In genomic region chr14:91286530-91286937, GRCh38 we compare ENCODE assay signal across 8 cellular contexts. TPM values are rescaled to one million over a fixed set of nuclear protein-coding genes. Genes with fewer than 3 reads are reported as not detected.
DNase-seq lines count a peak whose midpoint lies in the region; ATAC-seq and TF ChIP-seq lines count a peak whose summit lies in the region.

No MANE protein-coding gene starts in this region.

- no peak overlapping the region for H3K4me3 ChIP-seq in lung

- no peaks in the 10 kb centered on the region for H3K9me3 Mint-ChIP-seq in CD4-positive, alpha-beta T cell
- no peaks in the 10 kb centered on the region for H3K9me3 Mint-ChIP-seq in activated CD4-positive, alpha-beta memory T cell treated with anti-CD3 and anti-CD28 coated beads for 36 hours

- intact Hi-C loops in CD4-positive, alpha-beta T cell (cut with DNase I, micrococcal nuclease): loop anchor here (1.0 to 5.0 kb wide), 6 partner anchors 39 to 384 kb away; no protein-coding TSS in a partner anchor
- intact Hi-C loops in activated CD4-positive, alpha-beta memory T cell treated with anti-CD3 and anti-CD28 coated beads for 36 hours (cut with micrococcal nuclease): loop anchor here (1.0 kb wide), 1 partner anchor 109 kb away; no protein-coding TSS in a partner anchor

- H3K27me3 ChIP-seq in CD4-positive, alpha-beta T cell (ENCODE audit: control insufficient read depth, insufficient read depth, low read length): no peaks in the 10 kb centered on the region
- H3K27me3 ChIP-seq in lung (ENCODE audit: control insufficient read depth, insufficient read depth): no peaks in the 10 kb centered on the region

- H3K4me1 ChIP-seq in lung (ENCODE audit: control insufficient read depth in 2 of 2, insufficient read depth in 2 of 2, low read length in 2 of 2): no peaks in the 10 kb centered on the region

- H3K27ac Mint-ChIP-seq in CD4-positive, alpha-beta T cell: peak overlapping the region; percentile 77
- peak overlapping the region; percentile 57 for H3K27ac Mint-ChIP-seq in activated CD4-positive, alpha-beta memory T cell treated with anti-CD3 and anti-CD28 coated beads for 36 hours

- H3K27ac ChIP-seq in CD4-positive, alpha-beta T cell (ENCODE audit: low read depth, low read length): no peak overlapping the region
- no peak overlapping the region for H3K27ac ChIP-seq in lung (ENCODE audit: low read depth in 1 of 2, low read length in 1 of 2)

- peak; percentile 87 for TF ChIP-seq CTCF in CD4-positive, alpha-beta T cell (IDR thresholded peaks at IDR 0.05)
- peak; percentile 94 for TF ChIP-seq CTCF in lung (IDR thresholded peaks at IDR 0.05; ENCODE audit: control extremely low read depth, extremely low read depth)

- WGBS in lung, 2 donors: 42 to 64% methylated on average over 7 of the region's 7 CpGs

- no peaks in the 10 kb centered on the region for H3K27me3 Mint-ChIP-seq in CD4-positive, alpha-beta T cell
- no peaks in the 10 kb centered on the region for H3K27me3 Mint-ChIP-seq in activated CD4-positive, alpha-beta memory T cell treated with anti-CD3 and anti-CD28 coated beads for 36 hours

- CTCF ChIA-PET in CD4-positive, alpha-beta T cell (lab: Charles Lee): interaction anchor here (1.2 to 6.1 kb wide), 4 partner anchors 37 to 113 kb away, joined by 4 to 57 read pairs (median 13); no protein-coding TSS in a partner anchor
- CTCF ChIA-PET in activated CD4-positive, alpha-beta memory T cell treated with anti-CD3 and anti-CD28 coated beads for 36 hours (lab: Charles Lee): interaction anchor here (0.6 to 19.4 kb wide), 24 partner anchors 9 to 384 kb away, joined by 3 to 354 read pairs (median 4); partner anchors contain the start of gene GPR68

- peaks cover 7% of the 10 kb centered on the region for H3K4me1 Mint-ChIP-seq in CD4-positive, alpha-beta T cell (ENCODE audit: low read depth)
- peaks cover 5% of the 10 kb centered on the region for H3K4me1 Mint-ChIP-seq in activated CD4-positive, alpha-beta memory T cell treated with anti-CD3 and anti-CD28 coated beads for 36 hours (ENCODE audit: low read depth)

- no peaks in the 10 kb centered on the region for H3K9me3 ChIP-seq in CD4-positive, alpha-beta T cell (ENCODE audit: control insufficient read depth, low read length)
- H3K9me3 ChIP-seq in lung (ENCODE audit: control insufficient read depth in 2 of 2, insufficient read depth in 1 of 2, low read length in 1 of 2): no peaks in the 10 kb centered on the region

- ATAC-seq in CD4-positive, alpha-beta T cell (ENCODE audit: poor library complexity): peak; percentile 87
- peak; percentile 55 for ATAC-seq in HG02759 (IDR thresholded peaks at IDR 0.05; ENCODE audit: unreplicated experiment)
- peak; percentile 67 for ATAC-seq in lung (ENCODE audit: insufficient read depth, low FRiP score)
- ATAC-seq in GM19328 (IDR thresholded peaks at IDR 0.05; ENCODE audit: unreplicated experiment): no peak

- H3K36me3 ChIP-seq in lung (ENCODE audit: control insufficient read depth in 2 of 2, insufficient read depth in 2 of 2, low read length in 2 of 2): peaks cover 0 to 18% of the 10 kb centered on the region in 2 donors

- peak; percentile 62 to 85 (median 75) for DNase-seq in CD4-positive, alpha-beta T cell
- peak; percentile 55 for DNase-seq in NCI-H774 (lab: John Stamatoyannopoulos, UW)
- peak; percentile 87 for DNase-seq in activated CD4-positive, alpha-beta memory T cell treated with anti-CD3 and anti-CD28 coated beads for 36 hours
- DNase-seq in ecto neural progenitor cell (ENCODE audit: low spot score): peak; percentile 78
- DNase-seq in lung (ENCODE audit: low spot score): peak; percentile 80
- DNase-seq in stimulated activated CD8-positive, alpha-beta memory T cell treated with anti-CD3 and anti-CD28 coated beads, Interleukin-15, amount 100 ng/mL, for 1 hour (ENCODE audit: low read depth): peak; percentile 74

- POLR2A ChIA-PET in CD4-positive, alpha-beta T cell (lab: Charles Lee): interaction anchor here (0.9 to 1.2 kb wide), 2 partner anchors 109 to 113 kb away, joined by 3 to 6 read pairs; no protein-coding TSS in a partner anchor
- POLR2A ChIA-PET in activated CD4-positive, alpha-beta memory T cell treated with anti-CD3 and anti-CD28 coated beads for 36 hours (lab: Charles Lee): interaction anchor here (1.4 kb wide), 1 partner anchor 43 kb away, joined by 4 read pairs; no protein-coding TSS in a partner anchor

- H3K36me3 Mint-ChIP-seq in CD4-positive, alpha-beta T cell (ENCODE audit: low read depth): peaks cover 97% of the 10 kb centered on the region
- H3K36me3 Mint-ChIP-seq in activated CD4-positive, alpha-beta memory T cell treated with anti-CD3 and anti-CD28 coated beads for 36 hours: peaks cover 79% of the 10 kb centered on the region

- no peak overlapping the region for H3K4me3 Mint-ChIP-seq in CD4-positive, alpha-beta T cell
- H3K4me3 Mint-ChIP-seq in activated CD4-positive, alpha-beta memory T cell treated with anti-CD3 and anti-CD28 coated beads for 36 hours: no peak overlapping the region

RNA-seq across cellular contexts. Expression of gene GPR68, which starts 42.0 kb away (rescaled TPM):
- total RNA-seq in CD4-positive, alpha-beta T cell: 1 to 10 TPM; 2.8 to 2.9 TPM
- 1 to 10 TPM; 6.5 to 6.9 TPM for total RNA-seq in activated CD4-positive, alpha-beta memory T cell treated with anti-CD3 and anti-CD28 coated beads for 36 hours
- total RNA-seq in lung: 1 to 10 TPM; 2.3 to 3.2 TPM
- polyA plus RNA-seq in lung: 1 to 10 TPM; 2.4 to 7.6 TPM
